In genomic region chr1:210654176-210654786, GRCh38 we compare ENCODE assay signal across 17 cellular contexts.
DNase-seq lines count a peak whose midpoint lies in the region; ATAC-seq and TF ChIP-seq lines count a peak whose summit lies in the region.
"Had no signal": no experiment of that assay in that cellular context is flagged by ENCODE, and none has a peak within 500 bp of the region (broad histone marks: within the 10 kb centered on the region; RNA-seq: fewer than 3 reads in every experiment).

No MANE protein-coding gene starts in this region.

- H3K27me3 ChIP-seq in CD4-positive, alpha-beta T cell (ENCODE audit: control insufficient read depth, insufficient read depth, low read length): no peaks in the 10 kb centered on the region
- H3K27me3 ChIP-seq: gastroesophageal sphincter had no signal

- no peaks in the 10 kb centered on the region for H3K4me1 Mint-ChIP-seq in activated naive CD8-positive, alpha-beta T cell treated with anti-CD3 and anti-CD28 coated beads, Interleukin-2, amount 50 U/mL, for 24 hours
- H3K4me1 Mint-ChIP-seq in natural killer cell treated with Interleukin-12 subunit alpha and Interleukin-12 subunit beta and Interleukin-15 and Interleukin-18, amount 100 ng/mL, for 72 hours (ENCODE audit: low read depth in 2 of 2): no peaks in the 10 kb centered on the region
- H3K4me1 Mint-ChIP-seq in CD4-positive, alpha-beta T cell (ENCODE audit: low read depth): no peaks in the 10 kb centered on the region
- H3K4me1 Mint-ChIP-seq: natural killer cell had no signal

- H3K27ac Mint-ChIP-seq in activated naive CD8-positive, alpha-beta T cell treated with anti-CD3 and anti-CD28 coated beads, Interleukin-2, amount 50 U/mL, for 24 hours: no peak overlapping the region
- no peak overlapping the region for H3K27ac Mint-ChIP-seq in natural killer cell treated with Interleukin-12 subunit alpha and Interleukin-12 subunit beta and Interleukin-15 and Interleukin-18, amount 100 ng/mL, for 72 hours
- H3K27ac Mint-ChIP-seq in CD4-positive, alpha-beta T cell: no peak overlapping the region
- H3K27ac Mint-ChIP-seq: natural killer cell had no signal

- ATAC-seq in activated naive CD8-positive, alpha-beta T cell treated with anti-CD3 and anti-CD28 coated beads, Interleukin-2, amount 50 U/mL, for 24 hours: peak; percentile 47
- ATAC-seq in stimulated activated naive CD8-positive, alpha-beta T cell treated with anti-CD3 and anti-CD28 coated beads, Interleukin-15, Interleukin-2, amounts not matched to agents 100 U/mL and 50 U/mL, for 24 hours: peak; percentile 38
- no peak for ATAC-seq in natural killer cell treated with Interleukin-12 subunit alpha and Interleukin-12 subunit beta and Interleukin-15 and Interleukin-18, amount 100 ng/mL, for 72 hours
- ATAC-seq in CD4-positive, alpha-beta T cell (ENCODE audit: poor library complexity): no peak
- ATAC-seq: Panc1 had no signal

- no peak overlapping the region for H3K4me3 Mint-ChIP-seq in activated naive CD8-positive, alpha-beta T cell treated with anti-CD3 and anti-CD28 coated beads, Interleukin-2, amount 50 U/mL, for 24 hours
- no peak overlapping the region for H3K4me3 Mint-ChIP-seq in natural killer cell treated with Interleukin-12 subunit alpha and Interleukin-12 subunit beta and Interleukin-15 and Interleukin-18, amount 100 ng/mL, for 72 hours
- H3K4me3 Mint-ChIP-seq in CD4-positive, alpha-beta T cell: no peak overlapping the region
- H3K4me3 Mint-ChIP-seq: natural killer cell had no signal

- no peaks in the 10 kb centered on the region for H3K27me3 Mint-ChIP-seq in activated naive CD8-positive, alpha-beta T cell treated with anti-CD3 and anti-CD28 coated beads, Interleukin-2, amount 50 U/mL, for 24 hours
- H3K27me3 Mint-ChIP-seq in natural killer cell treated with Interleukin-12 subunit alpha and Interleukin-12 subunit beta and Interleukin-15 and Interleukin-18, amount 100 ng/mL, for 72 hours: no peaks in the 10 kb centered on the region
- H3K27me3 Mint-ChIP-seq in CD4-positive, alpha-beta T cell: no peaks in the 10 kb centered on the region

- H3K9me3 Mint-ChIP-seq in activated naive CD8-positive, alpha-beta T cell treated with anti-CD3 and anti-CD28 coated beads, Interleukin-2, amount 50 U/mL, for 24 hours: peaks cover 12% of the 10 kb centered on the region
- H3K9me3 Mint-ChIP-seq in natural killer cell treated with Interleukin-12 subunit alpha and Interleukin-12 subunit beta and Interleukin-15 and Interleukin-18, amount 100 ng/mL, for 72 hours: peaks cover 4% of the 10 kb centered on the region
- H3K9me3 Mint-ChIP-seq in CD4-positive, alpha-beta T cell: no peaks in the 10 kb centered on the region

- H3K36me3 Mint-ChIP-seq in activated naive CD8-positive, alpha-beta T cell treated with anti-CD3 and anti-CD28 coated beads, Interleukin-2, amount 50 U/mL, for 24 hours (ENCODE audit: low read depth): no peaks in the 10 kb centered on the region
- no peaks in the 10 kb centered on the region for H3K36me3 Mint-ChIP-seq in natural killer cell treated with Interleukin-12 subunit alpha and Interleukin-12 subunit beta and Interleukin-15 and Interleukin-18, amount 100 ng/mL, for 72 hours
- no peaks in the 10 kb centered on the region for H3K36me3 Mint-ChIP-seq in CD4-positive, alpha-beta T cell (ENCODE audit: low read depth)
- H3K36me3 Mint-ChIP-seq: natural killer cell had no signal

- H3K9me3 ChIP-seq in CD4-positive, alpha-beta T cell (ENCODE audit: control insufficient read depth, low read length): no peaks in the 10 kb centered on the region
- H3K9me3 ChIP-seq: gastroesophageal sphincter had no signal

- TF ChIP-seq CTCF in CD4-positive, alpha-beta T cell (IDR thresholded peaks at IDR 0.05): no peak

- peak; percentile 13 for DNase-seq in stimulated activated CD4-positive, alpha-beta T cell treated with anti-CD3 and anti-CD28 coated beads, Interleukin-1b, Interleukin-23, amount 100 ng/mL, for 48 hours
- no peak for DNase-seq in stimulated activated CD4-positive, alpha-beta T cell treated with anti-CD3 and anti-CD28 coated beads, Interleukin-4, amount 100 ng/mL, for 4 hours
- DNase-seq in M059J (ENCODE audit: low read depth) (peak; percentile 65), HuH-7 (ENCODE audit: low spot score) (no peak)
- peak; percentile 4 for DNase-seq in activated naive CD8-positive, alpha-beta T cell treated with anti-CD3 and anti-CD28 coated beads, Interleukin-2, amount 50 U/mL, for 24 hours
- DNase-seq in stimulated activated naive CD8-positive, alpha-beta T cell treated with anti-CD3 and anti-CD28 coated beads, Interleukin-15, Interleukin-2, amounts not matched to agents 100 U/mL and 50 U/mL, for 24 hours: no peak
- no peak for DNase-seq in natural killer cell treated with Interleukin-12 subunit alpha and Interleukin-12 subunit beta and Interleukin-15 and Interleukin-18, amount 100 ng/mL, for 72 hours (ENCODE audit: low spot score)
- DNase-seq in CD4-positive, alpha-beta T cell: no peak
- DNase-seq: activated T-cell treated with anti-CD3 and anti-CD28 coated beads, Interleukin-2, amount 50 U/mL, for 1 hour; DMS79; natural killer cell; NCI-H187 treated with DMSO at 0.1 percent for 48 hours; NCI-H526; stimulated activated CD4-positive, alpha-beta T cell treated with anti-CD3 and anti-CD28 coated beads, Interleukin-12 subunit alpha, Interleukin-12 subunit beta, amount 100 ng/mL, for 4 hours had no signal

- POLR2A ChIA-PET in CD4-positive, alpha-beta T cell (lab: Charles Lee): no interaction called here

- H3K27ac ChIP-seq in CD4-positive, alpha-beta T cell (ENCODE audit: low read depth, low read length): no peak overlapping the region
- H3K27ac ChIP-seq: gastroesophageal sphincter, VCaP had no signal

- intact Hi-C loops in CD4-positive, alpha-beta T cell (cut with DNase I, micrococcal nuclease): no loop called here

- CTCF ChIA-PET in CD4-positive, alpha-beta T cell (lab: Charles Lee): no interaction called here

Comparison
In these comparisons a context has a peak if more than half of its experiments do, and no peak if none do; other contexts are left out.
1. DNase-seq: peak in stimulated activated CD4-positive, alpha-beta T cell treated with anti-CD3 and anti-CD28 coated beads, Interleukin-1b, Interleukin-23, amount 100 ng/mL, for 48 hours (single experiment), M059J (single experiment) and activated naive CD8-positive, alpha-beta T cell treated with anti-CD3 and anti-CD28 coated beads, Interleukin-2, amount 50 U/mL, for 24 hours (single experiment); none in stimulated activated CD4-positive, alpha-beta T cell treated with anti-CD3 and anti-CD28 coated beads, Interleukin-4, amount 100 ng/mL, for 4 hours (0 of 2), stimulated activated naive CD8-positive, alpha-beta T cell treated with anti-CD3 and anti-CD28 coated beads, Interleukin-15, Interleukin-2, amounts not matched to agents 100 U/mL and 50 U/mL, for 24 hours (single experiment), natural killer cell treated with Interleukin-12 subunit alpha and Interleukin-12 subunit beta and Interleukin-15 and Interleukin-18, amount 100 ng/mL, for 72 hours (single experiment), HuH-7 (single experiment) and CD4-positive, alpha-beta T cell (0 of 10).
2. ATAC-seq: peak in activated naive CD8-positive, alpha-beta T cell treated with anti-CD3 and anti-CD28 coated beads, Interleukin-2, amount 50 U/mL, for 24 hours (single experiment) and stimulated activated naive CD8-positive, alpha-beta T cell treated with anti-CD3 and anti-CD28 coated beads, Interleukin-15, Interleukin-2, amounts not matched to agents 100 U/mL and 50 U/mL, for 24 hours (single experiment); none in natural killer cell treated with Interleukin-12 subunit alpha and Interleukin-12 subunit beta and Interleukin-15 and Interleukin-18, amount 100 ng/mL, for 72 hours (0 of 2) and CD4-positive, alpha-beta T cell (single experiment).